In genomic region chr18:63439334-63439733, GRCh38 we compare ENCODE assay signal across 8 cellular contexts. TPM values are rescaled to one million over a fixed set of nuclear protein-coding genes. Genes with fewer than 3 reads are reported as not detected.
DNase-seq lines count a peak whose midpoint lies in the region; ATAC-seq and TF ChIP-seq lines count a peak whose summit lies in the region.

No MANE protein-coding gene starts in this region.

- no peaks in the 10 kb centered on the region for H3K27me3 ChIP-seq in upper lobe of right lung

- peaks cover 8% of the 10 kb centered on the region for H3K27me3 Mint-ChIP-seq in activated T-cell treated with anti-CD3 and anti-CD28 coated beads, Interleukin-2, amount 50 U/mL, for 24 hours
- H3K27me3 Mint-ChIP-seq in nephron (ENCODE audit: low read depth) = no peaks in the 10 kb centered on the region

- H3K4me1 ChIP-seq in upper lobe of right lung = no peaks in the 10 kb centered on the region

- H3K9me3 Mint-ChIP-seq in activated T-cell treated with anti-CD3 and anti-CD28 coated beads, Interleukin-2, amount 50 U/mL, for 24 hours = no peaks in the 10 kb centered on the region
- H3K9me3 Mint-ChIP-seq in nephron = no peaks in the 10 kb centered on the region

- no peaks in the 10 kb centered on the region for H3K36me3 Mint-ChIP-seq in activated T-cell treated with anti-CD3 and anti-CD28 coated beads, Interleukin-2, amount 50 U/mL, for 24 hours (ENCODE audit: low read depth)
- H3K36me3 Mint-ChIP-seq in nephron (ENCODE audit: low read depth) = no peaks in the 10 kb centered on the region

- intact Hi-C loops in upper lobe of right lung (cut with DNase I) = loop anchor here (10.0 kb wide), 1 partner anchor 305 kb away; no protein-coding TSS in a partner anchor

- H3K4me3 Mint-ChIP-seq in activated T-cell treated with anti-CD3 and anti-CD28 coated beads, Interleukin-2, amount 50 U/mL, for 24 hours = no peak overlapping the region
- no peak overlapping the region for H3K4me3 Mint-ChIP-seq in nephron

- peak; percentile 85 for ATAC-seq in upper lobe of right lung

- H3K36me3 ChIP-seq in upper lobe of right lung = no peaks in the 10 kb centered on the region

- TF ChIP-seq CTCF in nephron (IDR thresholded peaks at IDR 0.05; ENCODE audit: unreplicated experiment in 3 of 3) (peak; percentile 73 to 90 (median 84)), upper lobe of right lung (IDR thresholded peaks at IDR 0.05) (peak; percentile 83)

- no peaks in the 10 kb centered on the region for H3K9me3 ChIP-seq in upper lobe of right lung

- H3K4me3 ChIP-seq in upper lobe of right lung = no peak overlapping the region

- peaks cover 2% of the 10 kb centered on the region for H3K4me1 Mint-ChIP-seq in activated T-cell treated with anti-CD3 and anti-CD28 coated beads, Interleukin-2, amount 50 U/mL, for 24 hours (ENCODE audit: low read depth)
- no peaks in the 10 kb centered on the region for H3K4me1 Mint-ChIP-seq in nephron

- no peak overlapping the region for H3K27ac ChIP-seq in upper lobe of right lung

- no peak overlapping the region for H3K27ac Mint-ChIP-seq in activated T-cell treated with anti-CD3 and anti-CD28 coated beads, Interleukin-2, amount 50 U/mL, for 24 hours
- no peak overlapping the region for H3K27ac Mint-ChIP-seq in nephron

- peak; percentile 95 for DNase-seq in NCI-H510A treated with DMSO at 0.1 percent for 48 hours (lab: John Stamatoyannopoulos, UW)
- DNase-seq in NCI-H510A (lab: John Stamatoyannopoulos, UW) = no peak
- peak; percentile 52 for DNase-seq in HPDE6-E6E7 (ENCODE audit: extremely low spot score)
- DNase-seq in NOMO-1 treated with dmso at 0.1 percent for 144 hours (lab: John Stamatoyannopoulos, UW; ENCODE audit: unreplicated experiment) = peak; percentile 45
- DNase-seq in activated T-cell treated with anti-CD3 and anti-CD28 coated beads, Interleukin-2, amount 50 U/mL, for 24 hours = peak; percentile 52
- DNase-seq in fibroblast of gingiva (ENCODE audit: low read depth) = peak; percentile 54
- DNase-seq in upper lobe of right lung = no peak

RNA-seq across cellular contexts. Expression of gene VPS4B, which starts 17.1 kb away (rescaled TPM):
- 58.7 TPM for total RNA-seq in upper lobe of right lung

RNA-seq across cellular contexts. Expression of gene SERPINB5, which starts 37.4 kb away (rescaled TPM):
- 0.55 TPM for total RNA-seq in upper lobe of right lung

Comparison
In these comparisons a context has a peak if more than half of its experiments do, and no peak if none do; other contexts are left out.
1. DNase-seq: peak in NCI-H510A treated with DMSO at 0.1 percent for 48 hours (single experiment), HPDE6-E6E7 (single experiment), NOMO-1 treated with dmso at 0.1 percent for 144 hours (single experiment), activated T-cell treated with anti-CD3 and anti-CD28 coated beads, Interleukin-2, amount 50 U/mL, for 24 hours (single experiment) and fibroblast of gingiva (single experiment); none in NCI-H510A (single experiment) and upper lobe of right lung (single experiment).